ENCODE assay signal across 8 cellular contexts in the genomic region with DNA sequence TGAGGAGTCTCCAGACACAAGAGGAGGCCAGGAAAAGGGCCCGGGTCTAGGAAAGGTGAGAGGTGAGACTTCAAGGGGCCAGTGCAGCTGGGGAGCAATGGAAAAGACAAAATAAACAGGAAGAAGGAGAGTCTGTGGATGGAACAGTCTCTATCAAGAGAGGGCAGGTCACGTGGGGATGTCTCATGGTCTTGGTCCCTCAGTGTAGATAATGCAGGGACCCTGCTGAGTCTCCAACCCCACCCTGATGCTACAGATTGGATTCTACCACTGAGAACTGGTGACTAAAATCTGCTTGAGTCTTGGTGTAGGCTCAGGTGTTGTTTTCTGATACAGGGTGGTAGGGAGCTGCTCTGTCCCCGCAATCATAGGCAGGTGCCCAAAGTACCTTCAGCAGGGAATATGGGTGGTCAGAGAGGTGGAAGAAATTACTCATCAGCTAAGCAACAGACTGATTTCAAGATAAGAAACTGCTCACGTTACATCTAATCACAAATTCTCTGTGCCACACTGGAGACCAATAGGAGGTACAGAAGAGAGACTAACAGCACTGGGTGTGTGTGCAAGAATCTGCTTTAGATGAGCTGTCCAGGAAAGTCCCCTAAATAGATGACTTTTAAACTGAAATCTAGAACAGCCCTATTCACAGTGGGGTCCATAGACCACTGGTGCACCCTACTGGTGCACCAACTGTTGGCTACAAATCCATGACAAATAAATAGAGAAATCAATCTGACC.
DNase-seq lines count a peak whose midpoint lies in the region; ATAC-seq, FAIRE-seq and TF ChIP-seq lines count a peak whose summit lies in the region.

No MANE protein-coding gene starts in this region.

- ATAC-seq in heart left ventricle (peak in 1 of 4 donors; percentile 53), Right ventricle myocardium inferior (no peak), HG03442 (IDR thresholded peaks at IDR 0.05; ENCODE audit: unreplicated experiment) (peak; percentile 80), K562 (peak; percentile 60)
- peak; percentile 94 for ATAC-seq in stimulated activated naive CD8-positive, alpha-beta T cell treated with anti-CD3 and anti-CD28 coated beads, Interleukin-15, Interleukin-2, amounts not matched to agents 100 U/mL and 50 U/mL, for 24 hours

- H3K9me1 ChIP-seq in K562 (ENCODE audit: control insufficient read depth, insufficient read depth, low read length), result no peaks in the 10 kb centered on the region

- H3K4me3 ChIP-seq in heart left ventricle (no peak overlapping the region), K562 (no peak overlapping the region)

- H3K36me3 ChIP-seq in heart left ventricle, result no peaks in the 10 kb centered on the region
- no peaks in the 10 kb centered on the region for H3K36me3 ChIP-seq in K562 (ENCODE audit: control insufficient read depth, insufficient read depth, low read length)

- in situ Hi-C loops in K562 (cut with MboI), result no loop called here

- peak; percentile 31 for TF ChIP-seq EP300 in K562 (IDR thresholded peaks at IDR 0.05; ENCODE audit: low read length)

- no peaks in the 10 kb centered on the region for H4K20me1 ChIP-seq in K562 (replicated peaks; ENCODE audit: control insufficient read depth, insufficient read depth, low read length)

- H3K27ac ChIP-seq in heart left ventricle (no peak overlapping the region), K562 (ENCODE audit: extremely low read depth, low read depth, low read length) (no peak overlapping the region; the same call in 2 of the 3 replicates)

- intact Hi-C loops in heart left ventricle (cut with DNase I) (loop anchor here (2.0 to 5.0 kb wide), 3 partner anchors 107 to 112 kb away; no protein-coding TSS in a partner anchor), Right ventricle myocardium inferior (cut with DNase I) (loop anchor here (2.0 kb wide), 1 partner anchor 112 kb away; no protein-coding TSS in a partner anchor), K562 (cut with micrococcal nuclease) (loop anchor here (1.0 to 2.0 kb wide), 2 partner anchors 69 to 112 kb away; no protein-coding TSS in a partner anchor)

- peak overlapping the region; percentile 45 for H2AFZ ChIP-seq in K562 (ENCODE audit: low read depth, low read length)

- BruUV-seq in K562 (replicated peaks; lab: Mats Ljungman, UMichigan), result no TSS peak

- TF ChIP-seq POLR2A in heart left ventricle (IDR thresholded peaks at IDR 0.05), result no peak
- TF ChIP-seq POLR2A in K562 (conservative IDR thresholded peaks at IDR 0.05), result no peak

- TF ChIP-seq RAD21 in K562 (CRISPR knock-in tag; conservative IDR thresholded peaks at IDR 0.05 in 1 of 2, IDR thresholded peaks at IDR 0.05 in 1 of 2), result peak; percentile 52 to 79

- peak overlapping the region in 1 of 2 experiments; percentile 8; a peak in 1 of 4 replicates for H3K9ac ChIP-seq in K562 (ENCODE audit: insufficient read depth in 1 of 2, low read depth in 2 of 2, low read length in 2 of 2)

- peak overlapping the region; percentile 28 for H3K4me2 ChIP-seq in K562 (ENCODE audit: insufficient read depth, low read length)

- no peaks in the 10 kb centered on the region for H3K79me2 ChIP-seq in K562 (ENCODE audit: control insufficient read depth, insufficient read depth, low read length)

- CTCF ChIA-PET in K562 (lab: Yijun Ruan, JAX; ENCODE audit: low intra/inter-chr PET ratio), result no interaction called here

- no peaks in the 10 kb centered on the region for H3K9me3 ChIP-seq in heart left ventricle
- peaks cover 2% of the 10 kb centered on the region; the same call in 1 of the 2 replicates for H3K9me3 ChIP-seq in K562 (replicated peaks; ENCODE audit: control insufficient read depth, insufficient read depth, low read depth, low read length)

- FAIRE-seq in K562 (lab: Jason Lieb, UNC), result no peak

- 68 to 80% (median 73%) methylated on average over 4 of the region's 4 CpGs for WGBS in heart left ventricle, 4 donors
- 4% methylated on average over 4 of the region's 4 CpGs for WGBS in K562 (ENCODE audit: insufficient coverage, low coverage, missing lambda C conversion rate)

- TF ChIP-seq CTCF in heart left ventricle (IDR thresholded peaks at IDR 0.05) (peak in 10 of 12 donors; percentile 23 to 59 (median 42)), K562 (IDR thresholded peaks at IDR 0.05 in 2 of 3, conservative IDR thresholded peaks at IDR 0.05 in 1 of 3; ENCODE audit: insufficient read depth in 2 of 3, low read depth in 1 of 3, low read length in 3 of 3) (peak; percentile 45 to 74 (median 58); a peak in 4 of 6 replicates)

- DNase-seq in heart left ventricle, result no peak
- DNase-seq in Right ventricle myocardium inferior (ENCODE audit: missing footprints), result no peak
- peak; percentile 31 to 75 (median 43) for DNase-seq in K562 (ENCODE audit: extremely low read depth in 1 of 4, low spot score in 3 of 4)
- DNase-seq in stimulated activated naive CD8-positive, alpha-beta T cell treated with anti-CD3 and anti-CD28 coated beads, Interleukin-15, Interleukin-2, amounts not matched to agents 100 U/mL and 50 U/mL, for 24 hours, result peak; percentile 28
- no peak for DNase-seq in RKO (ENCODE audit: low spot score)
- no peak for DNase-seq in 8988T
- DNase-seq in NCI-H146 (lab: John Stamatoyannopoulos, UW), result no peak

- H3K27me3 ChIP-seq in heart left ventricle, result no peaks in the 10 kb centered on the region
- H3K27me3 ChIP-seq in K562 (ENCODE audit: control insufficient read depth in 2 of 2, insufficient read depth in 2 of 2, low read length in 2 of 2), result no peaks in the 10 kb centered on the region

- H3K4me1 ChIP-seq in heart left ventricle (peaks cover 0 to 2% (median 0%) of the 10 kb centered on the region in 12 donors), K562 (replicated peaks in 1 of 2; ENCODE audit: control insufficient read depth in 2 of 2, insufficient read depth in 2 of 2, low read length in 2 of 2) (peaks cover 14 to 25% of the 10 kb centered on the region in 2 experiments)

- POLR2A ChIA-PET in K562 (lab: Yijun Ruan, JAX), result interaction anchor here (1.1 kb wide), 1 partner anchor 413 kb away, joined by 3 read pairs; no protein-coding TSS in a partner anchor

TF ChIP-seq in K562, 482 proteins besides CTCF, POLR2A, EP300 and RAD21 (continues in another document):
- TF ChIP-seq BRD4 (IDR thresholded peaks at IDR 0.05) (no peak), RB1 (IDR thresholded peaks at IDR 0.05; ENCODE audit: low read depth) (no peak), ZC3H11A (IDR thresholded peaks at IDR 0.05; ENCODE audit: low read depth, low read length) (no peak), FOXJ3 (CRISPR knock-in tag; IDR thresholded peaks at IDR 0.05) (no peak), ZNF121 (CRISPR knock-in tag; conservative IDR thresholded peaks at IDR 0.05) (no peak)
- TF ChIP-seq, protein P1, sequence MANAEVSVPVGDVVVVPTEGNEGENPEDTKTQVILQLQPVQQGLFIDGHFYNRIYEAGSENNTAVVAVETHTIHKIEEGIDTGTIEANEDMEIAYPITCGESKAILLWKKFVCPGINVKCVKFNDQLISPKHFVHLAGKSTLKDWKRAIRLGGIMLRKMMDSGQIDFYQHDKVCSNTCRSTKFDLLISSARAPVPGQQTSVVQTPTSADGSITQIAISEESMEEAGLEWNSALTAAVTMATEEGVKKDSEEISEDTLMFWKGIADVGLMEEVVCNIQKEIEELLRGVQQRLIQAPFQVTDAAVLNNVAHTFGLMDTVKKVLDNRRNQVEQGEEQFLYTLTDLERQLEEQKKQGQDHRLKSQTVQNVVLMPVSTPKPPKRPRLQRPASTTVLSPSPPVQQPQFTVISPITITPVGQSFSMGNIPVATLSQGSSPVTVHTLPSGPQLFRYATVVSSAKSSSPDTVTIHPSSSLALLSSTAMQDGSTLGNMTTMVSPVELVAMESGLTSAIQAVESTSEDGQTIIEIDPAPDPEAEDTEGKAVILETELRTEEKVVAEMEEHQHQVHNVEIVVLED (CRISPR knock-in tag; IDR thresholded peaks at IDR 0.05), result no peak
- TF ChIP-seq, protein P2, sequence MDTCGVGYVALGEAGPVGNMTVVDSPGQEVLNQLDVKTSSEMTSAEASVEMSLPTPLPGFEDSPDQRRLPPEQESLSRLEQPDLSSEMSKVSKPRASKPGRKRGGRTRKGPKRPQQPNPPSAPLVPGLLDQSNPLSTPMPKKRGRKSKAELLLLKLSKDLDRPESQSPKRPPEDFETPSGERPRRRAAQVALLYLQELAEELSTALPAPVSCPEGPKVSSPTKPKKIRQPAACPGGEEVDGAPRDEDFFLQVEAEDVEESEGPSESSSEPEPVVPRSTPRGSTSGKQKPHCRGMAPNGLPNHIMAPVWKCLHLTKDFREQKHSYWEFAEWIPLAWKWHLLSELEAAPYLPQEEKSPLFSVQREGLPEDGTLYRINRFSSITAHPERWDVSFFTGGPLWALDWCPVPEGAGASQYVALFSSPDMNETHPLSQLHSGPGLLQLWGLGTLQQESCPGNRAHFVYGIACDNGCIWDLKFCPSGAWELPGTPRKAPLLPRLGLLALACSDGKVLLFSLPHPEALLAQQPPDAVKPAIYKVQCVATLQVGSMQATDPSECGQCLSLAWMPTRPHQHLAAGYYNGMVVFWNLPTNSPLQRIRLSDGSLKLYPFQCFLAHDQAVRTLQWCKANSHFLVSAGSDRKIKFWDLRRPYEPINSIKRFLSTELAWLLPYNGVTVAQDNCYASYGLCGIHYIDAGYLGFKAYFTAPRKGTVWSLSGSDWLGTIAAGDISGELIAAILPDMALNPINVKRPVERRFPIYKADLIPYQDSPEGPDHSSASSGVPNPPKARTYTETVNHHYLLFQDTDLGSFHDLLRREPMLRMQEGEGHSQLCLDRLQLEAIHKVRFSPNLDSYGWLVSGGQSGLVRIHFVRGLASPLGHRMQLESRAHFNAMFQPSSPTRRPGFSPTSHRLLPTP (IDR thresholded peaks at IDR 0.05; ENCODE audit: borderline replicate concordance, extremely low read depth, insufficient read length), result no peak
- TF ChIP-seq, protein P3, sequence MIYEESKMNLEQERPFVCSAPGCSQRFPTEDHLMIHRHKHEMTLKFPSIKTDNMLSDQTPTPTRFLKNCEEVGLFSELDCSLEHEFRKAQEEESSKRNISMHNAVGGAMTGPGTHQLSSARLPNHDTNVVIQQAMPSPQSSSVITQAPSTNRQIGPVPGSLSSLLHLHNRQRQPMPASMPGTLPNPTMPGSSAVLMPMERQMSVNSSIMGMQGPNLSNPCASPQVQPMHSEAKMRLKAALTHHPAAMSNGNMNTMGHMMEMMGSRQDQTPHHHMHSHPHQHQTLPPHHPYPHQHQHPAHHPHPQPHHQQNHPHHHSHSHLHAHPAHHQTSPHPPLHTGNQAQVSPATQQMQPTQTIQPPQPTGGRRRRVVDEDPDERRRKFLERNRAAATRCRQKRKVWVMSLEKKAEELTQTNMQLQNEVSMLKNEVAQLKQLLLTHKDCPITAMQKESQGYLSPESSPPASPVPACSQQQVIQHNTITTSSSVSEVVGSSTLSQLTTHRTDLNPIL (CRISPR knock-in tag; IDR thresholded peaks at IDR 0.05), result no peak
- TF ChIP-seq, protein P4, sequence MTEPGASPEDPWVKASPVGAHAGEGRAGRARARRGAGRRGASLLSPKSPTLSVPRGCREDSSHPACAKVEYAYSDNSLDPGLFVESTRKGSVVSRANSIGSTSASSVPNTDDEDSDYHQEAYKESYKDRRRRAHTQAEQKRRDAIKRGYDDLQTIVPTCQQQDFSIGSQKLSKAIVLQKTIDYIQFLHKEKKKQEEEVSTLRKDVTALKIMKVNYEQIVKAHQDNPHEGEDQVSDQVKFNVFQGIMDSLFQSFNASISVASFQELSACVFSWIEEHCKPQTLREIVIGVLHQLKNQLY (CRISPR knock-in tag; conservative IDR thresholded peaks at IDR 0.05), result no peak

Comparison
In these comparisons a context has a peak if more than half of its experiments do, and no peak if none do; other contexts are left out.
1. DNase-seq: peak in K562 (4 of 4) and stimulated activated naive CD8-positive, alpha-beta T cell treated with anti-CD3 and anti-CD28 coated beads, Interleukin-15, Interleukin-2, amounts not matched to agents 100 U/mL and 50 U/mL, for 24 hours (single experiment); none in heart left ventricle (0 of 5), Right ventricle myocardium inferior (single experiment), RKO (single experiment), 8988T (single experiment) and NCI-H146 (single experiment).